ENCODE assay signal across 9 cellular contexts in the genomic region with DNA sequence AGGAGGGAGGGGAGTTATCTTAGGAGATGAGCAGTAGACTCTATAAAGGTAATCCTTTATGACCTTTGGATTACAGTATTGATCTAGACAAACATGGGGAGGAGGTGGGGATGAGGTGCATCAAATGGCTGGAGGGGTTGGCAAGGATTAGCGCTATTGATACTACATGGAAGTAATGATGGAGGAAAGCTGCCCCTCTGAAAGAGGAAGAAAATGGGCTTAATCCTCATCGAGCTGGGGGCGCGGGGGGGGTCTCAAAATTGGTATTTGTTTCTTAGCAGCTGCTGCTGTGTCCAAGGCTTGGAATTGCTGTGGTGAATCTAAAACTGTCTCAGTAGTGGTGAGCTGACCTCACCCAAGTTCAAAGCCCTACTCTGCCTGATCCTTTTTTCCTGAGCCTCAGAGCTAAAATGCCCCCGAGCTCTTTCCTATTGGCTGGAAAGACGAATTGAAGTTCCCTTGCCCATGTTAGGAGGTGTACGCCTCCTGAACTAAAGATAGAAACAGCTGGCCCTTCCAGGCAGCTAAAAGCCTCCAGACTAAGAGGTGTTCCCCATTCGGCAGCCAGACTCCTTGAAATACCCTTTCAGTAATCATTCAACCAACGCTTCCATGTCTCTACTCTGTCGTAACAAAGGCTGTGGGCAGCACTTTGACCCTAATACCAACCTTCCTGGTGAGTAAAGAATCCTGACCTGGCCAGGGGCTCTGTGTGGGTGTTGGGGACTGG. TPM values are rescaled to one million over a fixed set of nuclear protein-coding genes. Genes with fewer than 3 reads are reported as not detected.
DNase-seq lines count a peak whose midpoint lies in the region; ATAC-seq and TF ChIP-seq lines count a peak whose summit lies in the region.
"Had no signal": no experiment of that assay in that cellular context is flagged by ENCODE, and none has a peak within 500 bp of the region (broad histone marks: within the 10 kb centered on the region; RNA-seq: fewer than 3 reads in every experiment).

A gene (plus strand): TSS at position 556 of the 730 bp plus-strand sequence. CDS start 57 bp downstream, at position 613.

- H3K27ac ChIP-seq in osteoblast (ENCODE audit: low read depth, low read length) (no peak within 1 kb of the TSS), substantia nigra (ENCODE audit: low read depth, low read length, poor library complexity, severe bottlenecking) (no peak within 1 kb of the TSS)

- no peaks in the 10 kb centered on the region for H3K79me2 ChIP-seq in osteoblast (ENCODE audit: insufficient read depth, low read length)

- H3K4me3 ChIP-seq in epithelial cell of proximal tubule (ENCODE audit: low read depth, low read length) (no peak within 1 kb of the TSS), osteoblast (ENCODE audit: insufficient read depth, low read length) (no peak within 1 kb of the TSS)

- no peak for ATAC-seq in HG02642 (IDR thresholded peaks at IDR 0.05; ENCODE audit: poor library complexity, unreplicated experiment)

- no peaks in the 10 kb centered on the region for H4K20me1 ChIP-seq in osteoblast (ENCODE audit: insufficient read depth, low read length)

- peaks cover 42% of the 10 kb centered on the region for H3K36me3 ChIP-seq in osteoblast (ENCODE audit: insufficient read depth, low read length)

- H3K4me1 ChIP-seq in osteoblast (ENCODE audit: insufficient read depth, low read length) = peaks cover 5% of the 10 kb centered on the region

- DNase-seq in ELR (ENCODE audit: low read depth) (peak; percentile 25), NCI-H82 treated with DMSO at 0.1 percent for 48 hours (lab: John Stamatoyannopoulos, UW; ENCODE audit: unreplicated experiment) (peak; percentile 88), epithelial cell of proximal tubule (ENCODE audit: low read depth) (peak; percentile 20), osteoblast (ENCODE audit: insufficient read length, low spot score, missing footprints) (peak; percentile 69), substantia nigra (lab: John Stamatoyannopoulos, UW) (no peak), NCI-H146 treated with DMSO at 0.1 percent for 48 hours (lab: John Stamatoyannopoulos, UW; ENCODE audit: unreplicated experiment) (no peak)
- no peak for DNase-seq in stimulated activated CD4-positive, alpha-beta T cell treated with anti-CD3 and anti-CD28 coated beads, Interleukin-12 subunit alpha, Interleukin-12 subunit beta, amount 100 ng/mL, for 4 hours
- DNase-seq: NCI-H1417 treated with DMSO at 0.1 percent for 48 hours had no signal

- H3K27me3 ChIP-seq in osteoblast (ENCODE audit: insufficient read depth, low read length) = no peaks in the 10 kb centered on the region

- no peaks in the 10 kb centered on the region for H3K9me3 ChIP-seq in osteoblast (ENCODE audit: low read depth, low read length)

- H3K4me2 ChIP-seq in osteoblast (ENCODE audit: insufficient read depth, low read length) = no peak within 1 kb of the TSS

- TF ChIP-seq CTCF in epithelial cell of proximal tubule (conservative IDR thresholded peaks at IDR 0.05; ENCODE audit: low read depth, low read length) (no peak), osteoblast (IDR thresholded peaks at IDR 0.05; ENCODE audit: extremely low read depth, low read depth, low read length) (no peak)

- no peak within 1 kb of the TSS for H2AFZ ChIP-seq in osteoblast (ENCODE audit: low read length)

RNA-seq across cellular contexts. Expression of the gene that starts here (rescaled TPM):
- total RNA-seq in epithelial cell of proximal tubule (0.29 and 0.52 TPM in 2 replicates), osteoblast (1.1 and 1.5 TPM in 2 replicates)

Comparison
In these comparisons a context has a peak if more than half of its experiments do, and no peak if none do; other contexts are left out.
1. Peak in DNase-seq in epithelial cell of proximal tubule; RNA of the gene not detected or under 1 TPM.
2. DNase-seq: peak in ELR (single experiment), NCI-H82 treated with DMSO at 0.1 percent for 48 hours (single experiment) and osteoblast (single experiment); none in stimulated activated CD4-positive, alpha-beta T cell treated with anti-CD3 and anti-CD28 coated beads, Interleukin-12 subunit alpha, Interleukin-12 subunit beta, amount 100 ng/mL, for 4 hours (single experiment), substantia nigra (0 of 49) and NCI-H146 treated with DMSO at 0.1 percent for 48 hours (single experiment).